In the genomic region with DNA sequence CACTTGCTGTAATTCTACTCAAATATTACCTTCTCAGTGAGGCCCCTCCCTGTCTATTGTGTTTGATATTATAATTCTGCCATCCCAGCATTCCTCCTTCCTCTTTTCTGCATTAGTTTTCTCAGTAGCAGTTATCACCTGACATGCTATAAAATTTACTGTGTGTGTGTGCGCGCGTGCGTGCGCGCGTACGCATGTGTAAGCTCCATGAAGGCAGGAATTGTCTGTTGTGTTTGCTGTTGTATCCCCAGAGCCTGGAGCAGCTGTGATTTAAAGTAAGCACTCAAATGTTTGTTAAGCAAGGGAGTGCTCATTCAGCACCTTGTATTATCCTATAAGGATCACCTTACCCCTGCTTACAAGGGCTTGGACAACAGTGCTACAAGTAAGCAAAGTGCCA, we compare ENCODE assay signal across 23 cellular contexts.
"Had no signal": no experiment of that assay in that cellular context is flagged by ENCODE, and none has a peak within 500 bp of the region (broad histone marks: within the 10 kb centered on the region; RNA-seq: fewer than 3 reads in every experiment).

No MANE protein-coding gene starts in this region.

- H3K4me1 Mint-ChIP-seq: mesothelial cell of epicardium, natural killer cell had no signal

- H3K36me3 Mint-ChIP-seq: natural killer cell had no signal

- DNase-seq: islet precursor cell; left ventricle myocardium inferior; mesendoderm; naive B cell; natural killer cell; ovary; right lobe of liver; stimulated activated CD4-positive, alpha-beta T cell treated with anti-CD3 and anti-CD28 coated beads, Interleukin-1b, Interleukin-23, amount 100 ng/mL, for 48 hours; stimulated activated CD4-positive, alpha-beta T cell treated with anti-CD3 and anti-CD28 coated beads, Interleukin-2, amount 100 ng/mL, for 48 hours; stimulated activated CD4-positive, alpha-beta T cell treated with anti-CD3 and anti-CD28 coated beads, Interleukin-4, amount 100 ng/mL, for 4 hours; stimulated activated CD8-positive, alpha-beta memory T cell treated with anti-CD3 and anti-CD28 coated beads, Interleukin-4, amount 100 ng/mL, for 48 hours; stimulated activated naive CD4-positive, alpha-beta T cell treated with Interleukin-2 at 50 U/mL for 16 hours; stimulated activated naive CD8-positive, alpha-beta T cell treated with anti-CD3 and anti-CD28 coated beads, Interleukin-15, amount 100 ng/mL, for 72 hours; substantia nigra; uterus had no signal

- H3K4me1 ChIP-seq: right lobe of liver had no signal

- H3K9me3 Mint-ChIP-seq: natural killer cell; stimulated activated memory B cell treated with anti-CD40 and anti-IgM and Interleukin-4, amounts not matched to agents 10 μg/mL and 1 μg/mL and 100 μg/mL, for 72 hours; stimulated activated naive CD8-positive, alpha-beta T cell treated with anti-CD3 and anti-CD28 coated beads, Interleukin-15, amount 100 ng/mL, for 72 hours had no signal

- ATAC-seq: natural killer cell; right lobe of liver; stimulated activated memory B cell treated with anti-CD40 and anti-IgM and Interleukin-4, amounts not matched to agents 10 μg/mL and 1 μg/mL and 100 μg/mL, for 72 hours; stimulated activated naive CD8-positive, alpha-beta T cell treated with anti-CD3 and anti-CD28 coated beads, Interleukin-15, amount 100 ng/mL, for 72 hours had no signal

- H3K36me3 ChIP-seq: ovary, right atrium auricular region, right lobe of liver, uterus had no signal

- H3K27ac ChIP-seq: left ventricle myocardium inferior, ovary, right atrium auricular region, right lobe of liver, tibial nerve, uterus had no signal

- H3K9me3 ChIP-seq: left ventricle myocardium inferior, ovary, right atrium auricular region, right lobe of liver, tibial nerve, uterus had no signal

- H3K4me3 ChIP-seq: left ventricle myocardium inferior, lung, ovary, right atrium auricular region, right lobe of liver, smooth muscle cell, tibial nerve, uterus had no signal

- H3K27me3 ChIP-seq: ovary, right atrium auricular region, right lobe of liver, tibial nerve, uterus had no signal

- H3K27ac Mint-ChIP-seq: mesothelial cell of epicardium; natural killer cell; progenitor cell of endocrine pancreas; stimulated activated memory B cell treated with anti-CD40 and anti-IgM and Interleukin-4, amounts not matched to agents 10 μg/mL and 1 μg/mL and 100 μg/mL, for 72 hours; stimulated activated naive CD8-positive, alpha-beta T cell treated with anti-CD3 and anti-CD28 coated beads, Interleukin-15, amount 100 ng/mL, for 72 hours; type B pancreatic cell had no signal

- H3K4me3 Mint-ChIP-seq: mesothelial cell of epicardium; naive B cell; natural killer cell; stimulated activated memory B cell treated with anti-CD40 and anti-IgM and Interleukin-4, amounts not matched to agents 10 μg/mL and 1 μg/mL and 100 μg/mL, for 72 hours; stimulated activated naive CD8-positive, alpha-beta T cell treated with anti-CD3 and anti-CD28 coated beads, Interleukin-15, amount 100 ng/mL, for 72 hours; type B pancreatic cell had no signal

- H3K27me3 Mint-ChIP-seq: naive B cell; progenitor cell of endocrine pancreas; stimulated activated memory B cell treated with anti-CD40 and anti-IgM and Interleukin-4, amounts not matched to agents 10 μg/mL and 1 μg/mL and 100 μg/mL, for 72 hours; stimulated activated naive CD8-positive, alpha-beta T cell treated with anti-CD3 and anti-CD28 coated beads, Interleukin-15, amount 100 ng/mL, for 72 hours; type B pancreatic cell had no signal
